ENCODE assay signal across 6 cellular contexts in genomic region chr7:100895956-100896742, GRCh38.
DNase-seq lines count a peak whose midpoint lies in the region; ATAC-seq and TF ChIP-seq lines count a peak whose summit lies in the region.

No MANE protein-coding gene starts in this region.

- H3K9ac ChIP-seq in ES-I3 (ENCODE audit: low read depth, low read length): peak overlapping the region; percentile 30; the same call in 1 of the 2 replicates

- no peak overlapping the region for H3K27ac ChIP-seq in tibial artery

- H3K4me1 ChIP-seq in ES-I3 (ENCODE audit: insufficient read depth, low read length): no peaks in the 10 kb centered on the region; the same call in 1 of the 2 replicates
- H3K4me1 ChIP-seq in tibial artery: peaks cover 0 to 35% (median 32%) of the 10 kb centered on the region in 4 donors

- intact Hi-C loops in tibial artery (cut with DNase I; ENCODE audit: low total_unique reads): loop anchor here (2.0 to 10.0 kb wide), 2 partner anchors 163 to 269 kb away; partner anchors contain the start of gene VGF

- H3K9me3 ChIP-seq in ES-I3 (ENCODE audit: control insufficient read depth, insufficient read depth, low read length): no peaks in the 10 kb centered on the region
- no peaks in the 10 kb centered on the region for H3K9me3 ChIP-seq in tibial artery

- no peak for TF ChIP-seq CTCF in tibial artery (IDR thresholded peaks at IDR 0.05)

- DNase-seq in SKM-1 treated with dmso at 0.1 percent for 144 hours (lab: John Stamatoyannopoulos, UW; ENCODE audit: unreplicated experiment) (peak; percentile 26), hypothalamus (lab: John Stamatoyannopoulos, UW) (peak in 31 of 51 donors; percentile 5 to 63 (median 35)), tibial artery (no peak), GM19238 (ENCODE audit: insufficient read length, low spot score) (no peak)

- no peak for ATAC-seq in HG02678 (IDR thresholded peaks at IDR 0.05; ENCODE audit: unreplicated experiment)

- H3K36me3 ChIP-seq in ES-I3 (ENCODE audit: insufficient read depth, low read length) (no peaks in the 10 kb centered on the region), tibial artery (no peaks in the 10 kb centered on the region)

- H3K4me3 ChIP-seq in tibial artery: peak overlapping the region; percentile 26 to 46

- peaks cover 0 to 79% of the 10 kb centered on the region in 2 donors for H3K27me3 ChIP-seq in tibial artery

Comparison
In these comparisons a context has a peak if more than half of its experiments do, and no peak if none do; other contexts are left out.
1. DNase-seq: peak in SKM-1 treated with dmso at 0.1 percent for 144 hours (single experiment) and hypothalamus (31 of 51); none in tibial artery (0 of 2) and GM19238 (single experiment).